In genomic region chr21:22120616-22121266, GRCh38 we compare ENCODE assay signal across 11 cellular contexts.
DNase-seq lines count a peak whose midpoint lies in the region; ATAC-seq and TF ChIP-seq lines count a peak whose summit lies in the region.
"Had no signal": no experiment of that assay in that cellular context is flagged by ENCODE, and none has a peak within 500 bp of the region (broad histone marks: within the 10 kb centered on the region; RNA-seq: fewer than 3 reads in every experiment).

No MANE protein-coding gene starts in this region.

- H3K27me3 ChIP-seq in GM23248 (replicated peaks; ENCODE audit: insufficient read depth) (no peaks in the 10 kb centered on the region), brain microvascular endothelial cell (replicated peaks) (no peaks in the 10 kb centered on the region), neuronal stem cell (ENCODE audit: control insufficient read depth in 3 of 3, insufficient read depth in 3 of 3, low read depth in 1 of 3, low read length in 3 of 3) (no peaks in the 10 kb centered on the region)
- H3K27me3 ChIP-seq: SJSA1 had no signal

- H3K9ac ChIP-seq in GM23248 (no peak overlapping the region), neuronal stem cell (ENCODE audit: low read depth, low read length, poor library complexity) (no peak overlapping the region)

- H2AK5ac ChIP-seq in neuronal stem cell (ENCODE audit: low read depth, low read length): no peak overlapping the region

- H3K4me3 ChIP-seq in GM23248 (no peak overlapping the region), NB4 (ENCODE audit: low read depth, low read length) (no peak overlapping the region), brain microvascular endothelial cell (ENCODE audit: low read depth, low read length) (no peak overlapping the region), neuronal stem cell (ENCODE audit: low read length in 2 of 2) (no peak overlapping the region)
- H3K4me3 ChIP-seq: SJSA1 had no signal

- H2BK12ac ChIP-seq in neuronal stem cell (ENCODE audit: low read length): no peak overlapping the region

- H2AFZ ChIP-seq in GM23248 (no peak overlapping the region), neuronal stem cell (ENCODE audit: low read length) (peak overlapping the region; percentile 77)

- no peaks in the 10 kb centered on the region for H4K20me1 ChIP-seq in GM23248 (ENCODE audit: insufficient read depth)

- H3K4me2 ChIP-seq in GM23248 (ENCODE audit: unreplicated experiment) (no peak overlapping the region), neuronal stem cell (ENCODE audit: insufficient read depth, low read length, poor library complexity, severe bottlenecking) (no peak overlapping the region)

- H2BK120ac ChIP-seq in neuronal stem cell (ENCODE audit: low read depth, low read length): no peak overlapping the region

- H3K9me2 ChIP-seq in GM23248 (ENCODE audit: insufficient read depth): no peaks in the 10 kb centered on the region

- no peak for TF ChIP-seq POLR2A in NB4 (IDR thresholded peaks at IDR 0.05; ENCODE audit: extremely low read depth, insufficient read length)

- no peak overlapping the region for H4K91ac ChIP-seq in neuronal stem cell (ENCODE audit: low read depth, low read length, poor library complexity)

- no peaks in the 10 kb centered on the region for H3K79me1 ChIP-seq in neuronal stem cell (ENCODE audit: low read depth, low read length)

- no peak overlapping the region for H3K23ac ChIP-seq in neuronal stem cell (ENCODE audit: low read depth, low read length, poor library complexity)

- in situ Hi-C loops in GM23248 (cut with MboI) (no loop called here), brain microvascular endothelial cell (cut with HindIII; ENCODE audit: low pct_ligation_motif_present, low sequenced_read_pairs) (no loop called here)

- H3K4me1 ChIP-seq in GM23248 (ENCODE audit: insufficient read depth) (no peaks in the 10 kb centered on the region), neuronal stem cell (ENCODE audit: control insufficient read depth in 2 of 2, insufficient read depth in 1 of 2, low read depth in 1 of 2, low read length in 2 of 2) (no peaks in the 10 kb centered on the region)
- H3K4me1 ChIP-seq: SJSA1 had no signal

- no peak overlapping the region for H2BK15ac ChIP-seq in neuronal stem cell (ENCODE audit: low read length)

- TF ChIP-seq CTCF in NB4 (IDR thresholded peaks at IDR 0.05; ENCODE audit: low read depth, low read length): peak; percentile 62
- peak; percentile 56 for TF ChIP-seq CTCF in brain microvascular endothelial cell (IDR thresholded peaks at IDR 0.05; ENCODE audit: low read depth, low read length, missing control alignments)

- H3K79me2 ChIP-seq in GM23248 (ENCODE audit: insufficient read depth): no peaks in the 10 kb centered on the region

- H2BK5ac ChIP-seq in neuronal stem cell (ENCODE audit: low read length): no peak overlapping the region

- no peak overlapping the region for H3K27ac ChIP-seq in GM23248
- H3K27ac ChIP-seq in brain microvascular endothelial cell: no peak overlapping the region
- H3K27ac ChIP-seq in neuronal stem cell (replicated peaks; ENCODE audit: low read length): no peak overlapping the region
- H3K27ac ChIP-seq: SJSA1 had no signal

- DNase-seq in GM23248 (peak; percentile 10), NB4 (ENCODE audit: low read depth) (peak; percentile 30), brain microvascular endothelial cell (no peak), neuronal stem cell (ENCODE audit: low spot score) (no peak)
- no peak for DNase-seq in stimulated activated CD4-positive, alpha-beta T cell treated with anti-CD3 and anti-CD28 coated beads, Interleukin-1b, Interleukin-23, amount 100 ng/mL, for 48 hours
- no peak for DNase-seq in effector CD4-positive, alpha-beta T cell
- DNase-seq: activated naive CD4-positive, alpha-beta T cell treated with anti-CD3 and anti-CD28 coated beads for 36 hours; effector memory CD8-positive, alpha-beta T cell; NCI-H2081 treated with DMSO at 0.1 percent for 48 hours had no signal

- H3K18ac ChIP-seq in neuronal stem cell (ENCODE audit: low read length): no peak overlapping the region

- no peak overlapping the region for H3K14ac ChIP-seq in neuronal stem cell (ENCODE audit: low read length)

- no peaks in the 10 kb centered on the region for H3K36me3 ChIP-seq in GM23248 (ENCODE audit: low read depth)
- no peaks in the 10 kb centered on the region for H3K36me3 ChIP-seq in brain microvascular endothelial cell (replicated peaks)
- H3K36me3 ChIP-seq in neuronal stem cell (replicated peaks in 1 of 2; ENCODE audit: control insufficient read depth in 2 of 2, insufficient read depth in 2 of 2, low read length in 2 of 2): no peaks in the 10 kb centered on the region
- H3K36me3 ChIP-seq: SJSA1 had no signal

- H3F3A ChIP-seq in GM23248 (ENCODE audit: insufficient read depth): no peaks in the 10 kb centered on the region

- H3K9me3 ChIP-seq in GM23248 (ENCODE audit: low read depth) (no peaks in the 10 kb centered on the region), neuronal stem cell (replicated peaks in 1 of 2; ENCODE audit: control insufficient read depth in 2 of 2, insufficient read depth in 1 of 2, low read depth in 1 of 2, low read length in 2 of 2) (peaks cover 0 to 4% of the 10 kb centered on the region in 2 donors)
- H3K9me3 ChIP-seq: SJSA1 had no signal

- ATAC-seq in GM21619 (IDR thresholded peaks at IDR 0.05; ENCODE audit: unreplicated experiment): no peak
- ATAC-seq: effector memory CD8-positive, alpha-beta T cell had no signal

- no peak overlapping the region for H3K4ac ChIP-seq in neuronal stem cell (ENCODE audit: low read length)

- no peak overlapping the region for H4K8ac ChIP-seq in neuronal stem cell (ENCODE audit: low read depth, low read length)

- WGBS in GM23248 (ENCODE audit: low coverage in 1 of 2, low lambda C conversion rate in 2 of 2, missing lambda C conversion rate in 2 of 2), 2 experiments: 40 to 41% methylated on average over 14 of the region's 14 CpGs
- WGBS in neuronal stem cell (ENCODE audit: extremely low coverage in 2 of 2, insufficient read length in 2 of 2, insufficient replicate concordance in 1 of 2), 2 donors: no CpG with 5 or more reads among the region's 14 CpGs

Comparison
In these comparisons a context has a peak if more than half of its experiments do, and no peak if none do; other contexts are left out.
1. DNase-seq: peak in GM23248 (single experiment) and NB4 (single experiment); none in brain microvascular endothelial cell (single experiment), neuronal stem cell (single experiment), stimulated activated CD4-positive, alpha-beta T cell treated with anti-CD3 and anti-CD28 coated beads, Interleukin-1b, Interleukin-23, amount 100 ng/mL, for 48 hours (single experiment) and effector CD4-positive, alpha-beta T cell (single experiment).